ENCODE assay signal across 17 cellular contexts in genomic region chr3:169106662-169107061, GRCh38.
DNase-seq lines count a peak whose midpoint lies in the region; ATAC-seq, FAIRE-seq and TF ChIP-seq lines count a peak whose summit lies in the region.
"Had no signal": no experiment of that assay in that cellular context is flagged by ENCODE, and none has a peak within 500 bp of the region (broad histone marks: within the 10 kb centered on the region; RNA-seq: fewer than 3 reads in every experiment).

No MANE protein-coding gene starts in this region.

- intact Hi-C loops in PC-3 (cut with micrococcal nuclease) = loop anchor here (5.0 to 10.0 kb wide), 2 partner anchors 154 to 242 kb away; no protein-coding TSS in a partner anchor
- intact Hi-C loops in heart right ventricle (cut with DNase I) = no loop called here

- H3K4me3 ChIP-seq in PC-3 (ENCODE audit: low read length) (no peak overlapping the region), mesenchymal stem cell (ENCODE audit: insufficient read depth in 1 of 2, low read depth in 1 of 2, low read length in 2 of 2) (no peak overlapping the region), heart right ventricle (no peak overlapping the region)

- H3K9me3 ChIP-seq in PC-3 (ENCODE audit: low read length) (no peaks in the 10 kb centered on the region), mesenchymal stem cell (ENCODE audit: control insufficient read depth, low read length) (no peaks in the 10 kb centered on the region), heart right ventricle (no peaks in the 10 kb centered on the region)

- H2BK12ac ChIP-seq in mesenchymal stem cell (ENCODE audit: low read length in 2 of 2) = no peak overlapping the region

- CTCF ChIA-PET in PC-3 (lab: Charles Lee) = no interaction called here

- H3K18ac ChIP-seq in mesenchymal stem cell (ENCODE audit: low read depth in 1 of 2, low read length in 2 of 2) = no peak overlapping the region

- H2AFZ ChIP-seq in PC-3 (ENCODE audit: low read length) (no peak overlapping the region), mesenchymal stem cell (ENCODE audit: low read depth, low read length) (no peak overlapping the region)

- H2AK5ac ChIP-seq in mesenchymal stem cell (ENCODE audit: low read length, severe bottlenecking) = peak overlapping the region; percentile 70

- H4K8ac ChIP-seq in mesenchymal stem cell (ENCODE audit: low read length) = no peak overlapping the region

- H3K9me2 ChIP-seq in PC-3 (replicated peaks; ENCODE audit: low read length) = no peaks in the 10 kb centered on the region

- peaks cover 47% of the 10 kb centered on the region for H3K4me1 ChIP-seq in PC-3 (ENCODE audit: insufficient read depth, low read length)
- peaks cover 7% of the 10 kb centered on the region for H3K4me1 ChIP-seq in mesenchymal stem cell (ENCODE audit: control insufficient read depth, insufficient read depth, low read depth, low read length)
- peaks cover 0 to 34% (median under 1%) of the 10 kb centered on the region in 9 donors for H3K4me1 ChIP-seq in heart right ventricle

- H2BK120ac ChIP-seq in mesenchymal stem cell (ENCODE audit: low read depth, low read length) = no peak overlapping the region

- H3K4ac ChIP-seq in mesenchymal stem cell (ENCODE audit: low read depth in 1 of 2, low read length in 2 of 2) = no peak overlapping the region

- peak overlapping the region; percentile 61 for H3K4me2 ChIP-seq in PC-3 (ENCODE audit: low read length)
- no peak overlapping the region for H3K4me2 ChIP-seq in mesenchymal stem cell (ENCODE audit: low read length, poor library complexity, severe bottlenecking)

- H3K23ac ChIP-seq in mesenchymal stem cell (ENCODE audit: low read length in 2 of 2) = no peak overlapping the region

- no TSS peak for BruUV-seq in PC-3 (replicated peaks; lab: Mats Ljungman, UMichigan)

- TF ChIP-seq POLR2A in H54 (IDR thresholded peaks at IDR 0.05; ENCODE audit: low read depth, low read length) = no peak

- FAIRE-seq in H54 (lab: Jason Lieb, UNC) = peak; percentile 74
- FAIRE-seq: A204.1, D721Med, GM12891 had no signal

- no peaks in the 10 kb centered on the region for H4K20me1 ChIP-seq in PC-3 (ENCODE audit: low read length)

- H2BK5ac ChIP-seq in mesenchymal stem cell (ENCODE audit: low read depth, low read length, poor library complexity, severe bottlenecking) = no peak overlapping the region

- H3K36me3 ChIP-seq in PC-3 (ENCODE audit: low read depth, low read length) (no peaks in the 10 kb centered on the region), mesenchymal stem cell (ENCODE audit: control insufficient read depth in 1 of 2, insufficient read depth in 2 of 2, low read depth in 1 of 2, low read length in 2 of 2) (no peaks in the 10 kb centered on the region), heart right ventricle (peaks cover 0 to 45% (median 0%) of the 10 kb centered on the region in 9 donors)

- H3K9ac ChIP-seq in PC-3 (ENCODE audit: low read length) (no peak overlapping the region), mesenchymal stem cell (ENCODE audit: low read length) (no peak overlapping the region)

- H3K79me2 ChIP-seq in PC-3 (ENCODE audit: low read length) = no peaks in the 10 kb centered on the region

- DNase-seq in H54 (ENCODE audit: insufficient read length, low spot score) = no peak
- no peak for DNase-seq in PC-3
- no peak for DNase-seq in epithelial cell of prostate (ENCODE audit: low read depth, low spot score)
- DNase-seq in mesenchymal stem cell = no peak
- DNase-seq in heart right ventricle = no peak
- DNase-seq in stimulated activated CD4-positive, alpha-beta T cell treated with anti-CD3 and anti-CD28 coated beads, Interleukin-2, amount 100 ng/mL, for 48 hours = no peak
- DNase-seq: CD8-positive, alpha-beta T cell; COR-L47; DMS153; DMS79 treated with DMSO at 0.1 percent for 48 hours; EL had no signal

- 75% methylated on average over 1 of the region's 1 CpG for WGBS in mesenchymal stem cell
- WGBS in heart right ventricle, 2 donors = 91 to 96% methylated on average over 1 of the region's 1 CpG

- H4K91ac ChIP-seq in mesenchymal stem cell (ENCODE audit: low read length) = no peak overlapping the region

- no peak overlapping the region for H2BK15ac ChIP-seq in mesenchymal stem cell (ENCODE audit: low read depth, poor library complexity, severe bottlenecking)

- H3K79me1 ChIP-seq in mesenchymal stem cell (replicated peaks; ENCODE audit: low read length, poor library complexity, severe bottlenecking) = peaks cover 5% of the 10 kb centered on the region

- no peak overlapping the region for H3K27ac ChIP-seq in PC-3 (ENCODE audit: low read length)
- peak overlapping the region; percentile 7 for H3K27ac ChIP-seq in epithelial cell of prostate
- no peak overlapping the region for H3K27ac ChIP-seq in mesenchymal stem cell (ENCODE audit: low read length, poor library complexity, severe bottlenecking)
- no peak overlapping the region for H3K27ac ChIP-seq in heart right ventricle
- H3K27ac ChIP-seq: HL-60 had no signal

- POLR2A ChIA-PET in PC-3 (lab: Charles Lee; ENCODE audit: unreplicated experiment) = no interaction called here

- no peaks in the 10 kb centered on the region for H3K27me3 ChIP-seq in PC-3 (ENCODE audit: low read length)
- no peaks in the 10 kb centered on the region for H3K27me3 ChIP-seq in mesenchymal stem cell (ENCODE audit: control insufficient read depth in 1 of 2, insufficient read depth in 1 of 2, low read length in 2 of 2)
- no peaks in the 10 kb centered on the region for H3K27me3 ChIP-seq in heart right ventricle

- no peaks in the 10 kb centered on the region for H3F3A ChIP-seq in PC-3 (ENCODE audit: low read length, unreplicated experiment)

- ATAC-seq in PC-3 = no peak
- ATAC-seq in GM19467 (IDR thresholded peaks at IDR 0.05; ENCODE audit: unreplicated experiment) = no peak
- ATAC-seq in heart right ventricle = no peak
- ATAC-seq: CD8-positive, alpha-beta T cell; HCT116 had no signal

- TF ChIP-seq CTCF in PC-3 (conservative IDR thresholded peaks at IDR 0.05; ENCODE audit: low read depth, low read length) (no peak), heart right ventricle (IDR thresholded peaks at IDR 0.05) (no peak)

- no peak overlapping the region for H3K14ac ChIP-seq in mesenchymal stem cell (ENCODE audit: low read length in 2 of 2)
